ENCODE assay signal across 28 cellular contexts in the genomic region with DNA sequence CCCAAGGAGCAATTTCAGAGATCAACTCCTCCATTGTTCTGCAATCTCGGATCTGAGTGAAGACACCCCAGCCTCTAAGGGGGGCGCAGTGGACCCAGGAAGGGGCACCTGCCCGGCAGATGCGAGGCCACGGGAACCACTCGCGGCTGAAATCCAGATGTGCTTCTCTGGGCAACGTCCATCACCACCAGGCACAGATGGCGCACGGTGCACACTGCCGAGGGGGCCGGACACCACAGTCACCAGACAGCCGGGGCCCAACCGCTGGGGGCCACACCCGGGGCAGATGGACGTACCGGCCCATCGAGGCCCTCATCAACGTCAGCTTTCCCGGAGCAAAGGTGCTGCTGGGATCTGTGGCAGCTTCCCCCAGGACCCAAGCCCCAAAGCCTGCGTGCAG. TPM values are rescaled to one million over a fixed set of nuclear protein-coding genes. Genes with fewer than 3 reads are reported as not detected.
"Had no signal": no experiment of that assay in that cellular context is flagged by ENCODE, and none has a peak within 500 bp of the region (broad histone marks: within the 10 kb centered on the region; RNA-seq: fewer than 3 reads in every experiment).

No MANE protein-coding gene starts in this region.

- H3K27ac ChIP-seq: ovary, parathyroid adenoma, psoas muscle, right lobe of liver, sigmoid colon, suprapubic skin, testis, tibial artery, transverse colon, upper lobe of right lung, uterus had no signal

- H3K79me2 ChIP-seq: parathyroid adenoma had no signal

- DNase-seq: naive thymus-derived CD8-positive, alpha-beta T cell; nephron progenitor cell; occipital lobe; ovary; psoas muscle; right lobe of liver; sigmoid colon; small intestine; stimulated activated CD4-positive, alpha-beta T cell treated with anti-CD3 and anti-CD28 coated beads, Interleukin-15, amount 100 ng/mL, for 24 hours; stimulated activated CD4-positive, alpha-beta T cell treated with anti-CD3 and anti-CD28 coated beads, Interleukin-2, amount 100 ng/mL, for 24 hours; stimulated activated CD4-positive, alpha-beta T cell treated with anti-CD3 and anti-CD28 coated beads, Interleukin-2, amount 100 ng/mL, for 48 hours; stimulated activated CD4-positive, alpha-beta T cell treated with anti-CD3 and anti-CD28 coated beads, Interleukin-4, amount 100 ng/mL, for 24 hours; stimulated activated naive B cell treated with anti-CD40 and anti-IgM and Interleukin-4, amounts not matched to agents 10 μg/mL and 1 μg/mL and 100 μg/mL, for 72 hours; stimulated activated naive CD4-positive, alpha-beta T cell treated with Interleukin-2 at 50 U/mL for 16 hours; substantia nigra; testis; tibial artery; transverse colon; upper lobe of right lung; uterus had no signal

- H3K4me1 ChIP-seq: parathyroid adenoma, psoas muscle, right lobe of liver, sigmoid colon, suprapubic skin, testis, transverse colon, upper lobe of right lung, uterus had no signal

- H3K36me3 ChIP-seq: ovary, right lobe of liver, sigmoid colon, suprapubic skin, tibial artery, transverse colon, upper lobe of right lung, uterus had no signal

- FAIRE-seq: small intestine had no signal

- H3K4me3 ChIP-seq: ovary, psoas muscle, right lobe of liver, sigmoid colon, suprapubic skin, testis, tibial artery, transverse colon, upper lobe of right lung, uterus had no signal

- ATAC-seq: naive thymus-derived CD8-positive, alpha-beta T cell; natural killer cell treated with Interleukin-12 subunit alpha and Interleukin-12 subunit beta and Interleukin-15 and Interleukin-18, amount 100 ng/mL, for 72 hours; psoas muscle; right cardiac atrium; stimulated activated effector memory CD8-positive, alpha-beta T cell treated with anti-CD3 and anti-CD28 coated beads, Interleukin-12 subunit alpha, Interleukin-12 subunit beta, amount 100 ng/mL, for 72 hours; stimulated activated naive B cell treated with anti-CD40 and anti-IgM and Interleukin-4, amounts not matched to agents 10 μg/mL and 1 μg/mL and 100 μg/mL, for 72 hours; upper lobe of right lung had no signal

- H2AFZ ChIP-seq: parathyroid adenoma had no signal

- H3K9ac ChIP-seq: parathyroid adenoma had no signal

- H3K9me3 ChIP-seq: ovary, psoas muscle, right lobe of liver, sigmoid colon, suprapubic skin, testis, transverse colon, upper lobe of right lung, uterus had no signal

- H3K27me3 ChIP-seq: ovary, right lobe of liver, testis, uterus had no signal

RNA-seq across cellular contexts. Expression of a gene that starts 16.9 kb away (rescaled TPM):
- total RNA-seq: naive thymus-derived CD8-positive, alpha-beta T cell; natural killer cell treated with Interleukin-12 subunit alpha and Interleukin-12 subunit beta and Interleukin-15 and Interleukin-18, amount 100 ng/mL, for 72 hours; osteoblast; renal cortical epithelial cell; suprapubic skin; upper lobe of right lung; urinary bladder had no signal
- polyA plus RNA-seq: naive thymus-derived CD8-positive, alpha-beta T cell; ovary had no signal
